Comparison of ENCODE assay signal across 28 cellular contexts in the genomic region with DNA sequence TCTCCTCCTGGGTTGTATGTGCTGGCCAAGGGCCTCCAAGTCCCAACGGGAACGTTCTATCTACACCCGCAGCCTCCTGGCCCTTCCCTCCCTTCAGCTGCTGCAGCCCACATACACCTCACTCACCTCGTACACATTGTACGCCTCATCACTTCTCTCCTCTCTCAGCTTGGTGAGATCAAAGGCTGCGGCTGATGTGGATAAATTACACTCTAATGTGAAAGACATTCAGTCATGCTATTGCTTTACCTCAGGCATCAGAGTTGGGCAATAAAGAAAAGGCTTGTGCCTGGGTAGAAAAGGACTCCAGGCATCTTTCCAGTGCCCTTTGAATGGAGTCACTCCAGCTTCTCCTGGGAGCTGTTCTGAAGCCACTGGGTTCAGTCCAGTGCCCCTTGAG.
"Had no signal": no experiment of that assay in that cellular context is flagged by ENCODE, and none has a peak within 500 bp of the region (broad histone marks: within the 10 kb centered on the region; RNA-seq: fewer than 3 reads in every experiment).

No MANE protein-coding gene starts in this region.

- H3K4me1 ChIP-seq: heart left ventricle, left lung, lower lobe of right lung had no signal

- DNase-seq: activated CD4-positive, alpha-beta memory T cell treated with anti-CD3 and anti-CD28 coated beads, Interleukin-2, amount 10 ng/mL, durations not matched to agents 7 days and 5 days; activated CD4-positive, alpha-beta T cell treated with anti-CD3 and anti-CD28 coated beads for 1 hour; activated CD4-positive, alpha-beta T cell treated with anti-CD3 and anti-CD28 coated beads, Interleukin-2, amount 10 ng/mL, durations not matched to agents 7 days and 5 days; activated CD8-positive, alpha-beta memory T cell treated with anti-CD3 and anti-CD28 coated beads, Interleukin-2, amount 50 U/mL, for 48 hours; activated gamma-delta T cell; activated naive CD4-positive, alpha-beta T cell treated with anti-CD3 and anti-CD28 coated beads, Interleukin-2, amount 10 ng/mL, durations not matched to agents 7 days and 5 days; activated naive CD8-positive, alpha-beta T cell treated with anti-CD3 and anti-CD28 coated beads, Interleukin-2, amount 10 ng/mL, durations not matched to agents 7 days and 5 days; activated T-cell treated with anti-CD3 and anti-CD28 coated beads, Interleukin-2, amount 50 U/mL, for 24 hours; amniotic stem cell; brain microvascular endothelial cell; caudate nucleus; endodermal cell; heart left ventricle; hypothalamus; kidney glomerular epithelial cell; left lung; lower lobe of right lung; mucosa of descending colon; retina; stimulated activated CD4-positive, alpha-beta T cell treated with anti-CD3 and anti-CD28 coated beads, Interleukin-12 subunit alpha, Interleukin-12 subunit beta, amount 100 ng/mL, for 4 hours; stimulated activated CD4-positive, alpha-beta T cell treated with anti-CD3 and anti-CD28 coated beads, Interleukin-4, amount 100 ng/mL, for 1 hour; stimulated activated naive CD8-positive, alpha-beta T cell treated with anti-CD3 and anti-CD28 coated beads, Interleukin-15, Interleukin-2, amounts not matched to agents 100 U/mL and 50 U/mL, for 24 hours; T-helper 2 cell; trophoblast cell had no signal

- FAIRE-seq: astrocyte, urothelium cell line had no signal

- H3K36me3 ChIP-seq: brain microvascular endothelial cell, heart left ventricle, left lung, lower lobe of right lung, thoracic aorta had no signal

- H3K4me3 ChIP-seq: heart left ventricle, left lung, lower lobe of right lung, mucosa of descending colon, skin epidermis, thoracic aorta had no signal

- H3K9me3 ChIP-seq: heart left ventricle, left lung, lower lobe of right lung, mucosa of descending colon, thoracic aorta had no signal

- H3K27ac ChIP-seq: brain microvascular endothelial cell, heart left ventricle, left lung, lower lobe of right lung, thoracic aorta had no signal

- H3K27me3 ChIP-seq: brain microvascular endothelial cell had no signal
